In the genomic region with DNA sequence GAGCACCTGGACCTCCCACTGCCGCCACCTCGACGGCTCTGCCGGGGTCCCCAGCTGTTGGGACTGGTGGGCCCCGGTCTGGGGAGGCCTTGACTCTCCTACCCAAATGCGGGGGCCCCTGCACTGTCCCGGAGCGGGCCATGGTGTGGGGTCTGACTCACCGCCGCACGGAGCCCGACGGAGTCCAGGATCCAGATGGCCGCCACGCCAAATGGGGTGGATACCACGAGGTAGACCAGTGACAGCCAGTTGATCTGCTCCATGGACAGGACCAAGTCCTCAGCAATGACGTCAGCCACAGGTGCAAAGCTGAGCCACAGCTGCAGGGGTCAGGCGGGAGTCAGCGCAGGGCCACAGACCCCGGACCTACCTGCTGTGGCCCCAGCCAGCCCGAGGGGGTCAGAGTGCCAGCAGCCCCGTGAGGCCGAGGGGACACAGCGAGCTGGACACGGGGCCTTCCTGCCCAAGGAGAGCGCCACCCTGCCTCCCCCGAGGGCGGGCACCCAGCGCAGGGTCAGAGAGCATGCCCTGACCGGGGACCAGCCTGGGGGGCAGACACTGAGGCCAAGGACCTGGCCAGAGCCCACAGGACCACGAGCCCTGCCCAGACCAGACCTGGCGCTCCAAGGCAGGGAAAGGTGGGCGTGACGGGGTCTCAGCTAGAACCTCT, we compare ENCODE assay signal across 1 cellular context.
TF ChIP-seq lines count a peak whose summit lies in the region.

No MANE protein-coding gene starts in this region.

TF ChIP-seq in K562, 482 proteins besides CTCF, POLR2A, EP300 and RAD21 (continued from another document):
- TF ChIP-seq, protein P1, sequence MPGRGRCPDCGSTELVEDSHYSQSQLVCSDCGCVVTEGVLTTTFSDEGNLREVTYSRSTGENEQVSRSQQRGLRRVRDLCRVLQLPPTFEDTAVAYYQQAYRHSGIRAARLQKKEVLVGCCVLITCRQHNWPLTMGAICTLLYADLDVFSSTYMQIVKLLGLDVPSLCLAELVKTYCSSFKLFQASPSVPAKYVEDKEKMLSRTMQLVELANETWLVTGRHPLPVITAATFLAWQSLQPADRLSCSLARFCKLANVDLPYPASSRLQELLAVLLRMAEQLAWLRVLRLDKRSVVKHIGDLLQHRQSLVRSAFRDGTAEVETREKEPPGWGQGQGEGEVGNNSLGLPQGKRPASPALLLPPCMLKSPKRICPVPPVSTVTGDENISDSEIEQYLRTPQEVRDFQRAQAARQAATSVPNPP (IDR thresholded peaks at IDR 0.05; ENCODE audit: borderline replicate concordance, insufficient read depth, insufficient read length): no peak
- no peak for TF ChIP-seq TCF7 (IDR thresholded peaks at IDR 0.05; ENCODE audit: borderline replicate concordance)
- TF ChIP-seq, protein P2, sequence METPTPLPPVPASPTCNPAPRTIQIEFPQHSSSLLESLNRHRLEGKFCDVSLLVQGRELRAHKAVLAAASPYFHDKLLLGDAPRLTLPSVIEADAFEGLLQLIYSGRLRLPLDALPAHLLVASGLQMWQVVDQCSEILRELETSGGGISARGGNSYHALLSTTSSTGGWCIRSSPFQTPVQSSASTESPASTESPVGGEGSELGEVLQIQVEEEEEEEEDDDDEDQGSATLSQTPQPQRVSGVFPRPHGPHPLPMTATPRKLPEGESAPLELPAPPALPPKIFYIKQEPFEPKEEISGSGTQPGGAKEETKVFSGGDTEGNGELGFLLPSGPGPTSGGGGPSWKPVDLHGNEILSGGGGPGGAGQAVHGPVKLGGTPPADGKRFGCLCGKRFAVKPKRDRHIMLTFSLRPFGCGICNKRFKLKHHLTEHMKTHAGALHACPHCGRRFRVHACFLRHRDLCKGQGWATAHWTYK (CRISPR knock-in tag; IDR thresholded peaks at IDR 0.05): 0 out of 2 replicates have a peak, but pooled peaks have one; percentile 12
- no peak for TF ChIP-seq ERF (CRISPR knock-in tag; IDR thresholded peaks at IDR 0.05)
- TF ChIP-seq, protein P3, sequence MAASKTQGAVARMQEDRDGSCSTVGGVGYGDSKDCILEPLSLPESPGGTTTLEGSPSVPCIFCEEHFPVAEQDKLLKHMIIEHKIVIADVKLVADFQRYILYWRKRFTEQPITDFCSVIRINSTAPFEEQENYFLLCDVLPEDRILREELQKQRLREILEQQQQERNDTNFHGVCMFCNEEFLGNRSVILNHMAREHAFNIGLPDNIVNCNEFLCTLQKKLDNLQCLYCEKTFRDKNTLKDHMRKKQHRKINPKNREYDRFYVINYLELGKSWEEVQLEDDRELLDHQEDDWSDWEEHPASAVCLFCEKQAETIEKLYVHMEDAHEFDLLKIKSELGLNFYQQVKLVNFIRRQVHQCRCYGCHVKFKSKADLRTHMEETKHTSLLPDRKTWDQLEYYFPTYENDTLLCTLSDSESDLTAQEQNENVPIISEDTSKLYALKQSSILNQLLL (CRISPR knock-in tag; IDR thresholded peaks at IDR 0.05; ENCODE audit: borderline replicate concordance): no peak
- TF ChIP-seq KAT2B (IDR thresholded peaks at IDR 0.05; ENCODE audit: low read depth, low read length): no peak
- TF ChIP-seq, protein P4, sequence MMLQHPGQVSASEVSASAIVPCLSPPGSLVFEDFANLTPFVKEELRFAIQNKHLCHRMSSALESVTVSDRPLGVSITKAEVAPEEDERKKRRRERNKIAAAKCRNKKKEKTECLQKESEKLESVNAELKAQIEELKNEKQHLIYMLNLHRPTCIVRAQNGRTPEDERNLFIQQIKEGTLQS (IDR thresholded peaks at IDR 0.05): peak; percentile 25; the same call in 1 of the 2 replicates
- TF ChIP-seq, protein P4 (CRISPR knock-in tag; conservative IDR thresholded peaks at IDR 0.05): no peak
- TF ChIP-seq ZNF232 (CRISPR knock-in tag; IDR thresholded peaks at IDR 0.05): no peak
- TF ChIP-seq ELK1 (CRISPR knock-in tag; IDR thresholded peaks at IDR 0.05): no peak
- no peak for TF ChIP-seq PHF8 (IDR thresholded peaks at IDR 0.05; ENCODE audit: borderline replicate concordance, low read length)
- TF ChIP-seq BACH1 (tag; IDR thresholded peaks at IDR 0.05): no peak
- TF ChIP-seq, protein P5, sequence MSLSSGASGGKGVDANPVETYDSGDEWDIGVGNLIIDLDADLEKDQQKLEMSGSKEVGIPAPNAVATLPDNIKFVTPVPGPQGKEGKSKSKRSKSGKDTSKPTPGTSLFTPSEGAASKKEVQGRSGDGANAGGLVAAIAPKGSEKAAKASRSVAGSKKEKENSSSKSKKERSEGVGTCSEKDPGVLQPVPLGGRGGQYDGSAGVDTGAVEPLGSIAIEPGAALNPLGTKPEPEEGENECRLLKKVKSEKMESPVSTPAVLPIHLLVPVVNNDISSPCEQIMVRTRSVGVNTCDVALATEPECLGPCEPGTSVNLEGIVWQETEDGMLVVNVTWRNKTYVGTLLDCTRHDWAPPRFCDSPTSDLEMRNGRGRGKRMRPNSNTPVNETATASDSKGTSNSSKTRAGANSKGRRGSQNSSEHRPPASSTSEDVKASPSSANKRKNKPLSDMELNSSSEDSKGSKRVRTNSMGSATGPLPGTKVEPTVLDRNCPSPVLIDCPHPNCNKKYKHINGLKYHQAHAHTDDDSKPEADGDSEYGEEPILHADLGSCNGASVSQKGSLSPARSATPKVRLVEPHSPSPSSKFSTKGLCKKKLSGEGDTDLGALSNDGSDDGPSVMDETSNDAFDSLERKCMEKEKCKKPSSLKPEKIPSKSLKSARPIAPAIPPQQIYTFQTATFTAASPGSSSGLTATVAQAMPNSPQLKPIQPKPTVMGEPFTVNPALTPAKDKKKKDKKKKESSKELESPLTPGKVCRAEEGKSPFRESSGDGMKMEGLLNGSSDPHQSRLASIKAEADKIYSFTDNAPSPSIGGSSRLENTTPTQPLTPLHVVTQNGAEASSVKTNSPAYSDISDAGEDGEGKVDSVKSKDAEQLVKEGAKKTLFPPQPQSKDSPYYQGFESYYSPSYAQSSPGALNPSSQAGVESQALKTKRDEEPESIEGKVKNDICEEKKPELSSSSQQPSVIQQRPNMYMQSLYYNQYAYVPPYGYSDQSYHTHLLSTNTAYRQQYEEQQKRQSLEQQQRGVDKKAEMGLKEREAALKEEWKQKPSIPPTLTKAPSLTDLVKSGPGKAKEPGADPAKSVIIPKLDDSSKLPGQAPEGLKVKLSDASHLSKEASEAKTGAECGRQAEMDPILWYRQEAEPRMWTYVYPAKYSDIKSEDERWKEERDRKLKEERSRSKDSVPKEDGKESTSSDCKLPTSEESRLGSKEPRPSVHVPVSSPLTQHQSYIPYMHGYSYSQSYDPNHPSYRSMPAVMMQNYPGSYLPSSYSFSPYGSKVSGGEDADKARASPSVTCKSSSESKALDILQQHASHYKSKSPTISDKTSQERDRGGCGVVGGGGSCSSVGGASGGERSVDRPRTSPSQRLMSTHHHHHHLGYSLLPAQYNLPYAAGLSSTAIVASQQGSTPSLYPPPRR (CRISPR knock-in tag; IDR thresholded peaks at IDR 0.05; ENCODE audit: borderline replicate concordance): no peak
- no peak for TF ChIP-seq ATF1 (CRISPR knock-in tag; IDR thresholded peaks at IDR 0.05)
- TF ChIP-seq ATF1 (tag; IDR thresholded peaks at IDR 0.05): no peak
- TF ChIP-seq DEAF1 (CRISPR knock-in tag; IDR thresholded peaks at IDR 0.05): no peak
- TF ChIP-seq, protein P6, sequence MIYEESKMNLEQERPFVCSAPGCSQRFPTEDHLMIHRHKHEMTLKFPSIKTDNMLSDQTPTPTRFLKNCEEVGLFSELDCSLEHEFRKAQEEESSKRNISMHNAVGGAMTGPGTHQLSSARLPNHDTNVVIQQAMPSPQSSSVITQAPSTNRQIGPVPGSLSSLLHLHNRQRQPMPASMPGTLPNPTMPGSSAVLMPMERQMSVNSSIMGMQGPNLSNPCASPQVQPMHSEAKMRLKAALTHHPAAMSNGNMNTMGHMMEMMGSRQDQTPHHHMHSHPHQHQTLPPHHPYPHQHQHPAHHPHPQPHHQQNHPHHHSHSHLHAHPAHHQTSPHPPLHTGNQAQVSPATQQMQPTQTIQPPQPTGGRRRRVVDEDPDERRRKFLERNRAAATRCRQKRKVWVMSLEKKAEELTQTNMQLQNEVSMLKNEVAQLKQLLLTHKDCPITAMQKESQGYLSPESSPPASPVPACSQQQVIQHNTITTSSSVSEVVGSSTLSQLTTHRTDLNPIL (CRISPR knock-in tag; IDR thresholded peaks at IDR 0.05): no peak
- TF ChIP-seq USF1 (CRISPR knock-in tag; IDR thresholded peaks at IDR 0.05): no peak
- TF ChIP-seq CEBPG (CRISPR knock-in tag; IDR thresholded peaks at IDR 0.05): no peak
- TF ChIP-seq CEBPG (tag; conservative IDR thresholded peaks at IDR 0.05 in 1 of 2, IDR thresholded peaks at IDR 0.05 in 1 of 2): no peak
- no peak for TF ChIP-seq ELF4 (CRISPR knock-in tag; IDR thresholded peaks at IDR 0.05)
- TF ChIP-seq ZNF282 (CRISPR knock-in tag; IDR thresholded peaks at IDR 0.05): no peak
- TF ChIP-seq RBFOX2 (IDR thresholded peaks at IDR 0.05; ENCODE audit: low read depth, low read length): no peak
- TF ChIP-seq, protein P7, sequence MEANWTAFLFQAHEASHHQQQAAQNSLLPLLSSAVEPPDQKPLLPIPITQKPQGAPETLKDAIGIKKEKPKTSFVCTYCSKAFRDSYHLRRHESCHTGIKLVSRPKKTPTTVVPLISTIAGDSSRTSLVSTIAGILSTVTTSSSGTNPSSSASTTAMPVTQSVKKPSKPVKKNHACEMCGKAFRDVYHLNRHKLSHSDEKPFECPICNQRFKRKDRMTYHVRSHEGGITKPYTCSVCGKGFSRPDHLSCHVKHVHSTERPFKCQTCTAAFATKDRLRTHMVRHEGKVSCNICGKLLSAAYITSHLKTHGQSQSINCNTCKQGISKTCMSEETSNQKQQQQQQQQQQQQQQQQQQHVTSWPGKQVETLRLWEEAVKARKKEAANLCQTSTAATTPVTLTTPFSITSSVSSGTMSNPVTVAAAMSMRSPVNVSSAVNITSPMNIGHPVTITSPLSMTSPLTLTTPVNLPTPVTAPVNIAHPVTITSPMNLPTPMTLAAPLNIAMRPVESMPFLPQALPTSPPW (CRISPR knock-in tag; IDR thresholded peaks at IDR 0.05): no peak
